ENCODE assay signal across 8 cellular contexts in the genomic region with DNA sequence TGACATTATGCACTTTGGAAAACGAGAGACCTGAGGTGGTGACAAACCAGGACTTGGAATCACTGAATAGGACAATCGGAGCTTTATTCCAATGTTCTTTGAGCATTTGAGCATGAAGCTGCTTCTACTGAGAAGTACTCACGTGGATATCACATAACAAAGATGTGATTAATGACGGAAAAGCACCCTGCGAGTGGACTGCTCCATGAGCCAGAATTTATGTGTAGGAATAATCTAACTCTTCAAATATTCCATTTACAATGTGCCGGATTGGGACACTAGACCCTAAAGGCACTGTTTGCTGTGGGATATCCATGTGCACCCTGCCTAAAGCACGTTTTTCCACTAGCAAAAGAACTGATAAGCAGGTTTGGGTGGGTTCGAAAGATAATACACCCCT. TPM values are rescaled to one million over a fixed set of nuclear protein-coding genes. Genes with fewer than 3 reads are reported as not detected.
A peak's percentile ranks its signal among the peaks of the same experiment; 100 is the strongest.
DNase-seq lines count a peak whose midpoint lies in the region.

No MANE protein-coding gene starts in this region.

- no peaks in the 10 kb centered on the region for H3K27me3 Mint-ChIP-seq in T-helper 2 cell treated with Interferon-gamma antibody and Interleukin-4, amounts not matched to agents 5 μg/mL and 100 μg/mL, for 36 hours (ENCODE audit: low read depth)
- no peaks in the 10 kb centered on the region for H3K27me3 Mint-ChIP-seq in activated CD4-positive, alpha-beta memory T cell treated with anti-CD3 and anti-CD28 coated beads, Interleukin-2, amount 10 ng/mL, durations not matched to agents 7 days and 5 days

- CTCF ChIA-PET in activated CD4-positive, alpha-beta memory T cell treated with anti-CD3 and anti-CD28 coated beads, Interleukin-2, amount 10 ng/mL, durations not matched to agents 7 days and 5 days (lab: Charles Lee): interaction anchor here (0.6 to 2.6 kb wide), 32 partner anchors 10 to 206 kb away, joined by 3 to 26 read pairs (median 4); a partner anchor contains a TSS

- peaks cover 0 to 28% (median 24%) of the 10 kb centered on the region in 5 donors for H3K4me1 ChIP-seq in subcutaneous abdominal adipose tissue (ENCODE audit: control insufficient read depth in 5 of 5, insufficient read depth in 5 of 5, low read length in 5 of 5)

- POLR2A ChIA-PET in activated CD4-positive, alpha-beta memory T cell treated with anti-CD3 and anti-CD28 coated beads, Interleukin-2, amount 10 ng/mL, durations not matched to agents 7 days and 5 days (lab: Charles Lee): interaction anchor here (0.8 to 11.3 kb wide), 29 partner anchors 15 to 206 kb away, joined by 3 to 257 read pairs (median 9); a partner anchor contains a TSS

- peak overlapping the region; percentile 96 for H3K27ac ChIP-seq in subcutaneous abdominal adipose tissue (ENCODE audit: low read depth, low read length)

- H3K9ac ChIP-seq in subcutaneous abdominal adipose tissue (ENCODE audit: low read length in 5 of 5): peak overlapping the region in 2 of 5 donors; percentile 89 to 94

- H3K9me3 ChIP-seq in subcutaneous abdominal adipose tissue (ENCODE audit: control insufficient read depth in 5 of 5, low read length in 5 of 5): peaks cover 0 to 3% (median 0%) of the 10 kb centered on the region in 5 donors

- no peak overlapping the region for H3K4me3 Mint-ChIP-seq in T-helper 2 cell treated with Interferon-gamma antibody and Interleukin-4, amounts not matched to agents 5 μg/mL and 100 μg/mL, for 36 hours
- H3K4me3 Mint-ChIP-seq in activated CD4-positive, alpha-beta memory T cell treated with anti-CD3 and anti-CD28 coated beads, Interleukin-2, amount 10 ng/mL, durations not matched to agents 7 days and 5 days: peak overlapping the region; percentile 83

- H3K4me3 ChIP-seq in subcutaneous abdominal adipose tissue (ENCODE audit: low read depth in 1 of 5, low read length in 5 of 5): peak overlapping the region in 1 of 5 donors; percentile 88

- H3K4me1 Mint-ChIP-seq in T-helper 2 cell treated with Interferon-gamma antibody and Interleukin-4, amounts not matched to agents 5 μg/mL and 100 μg/mL, for 36 hours (ENCODE audit: low read depth): peaks cover 27% of the 10 kb centered on the region
- peaks cover 35% of the 10 kb centered on the region for H3K4me1 Mint-ChIP-seq in activated CD4-positive, alpha-beta memory T cell treated with anti-CD3 and anti-CD28 coated beads, Interleukin-2, amount 10 ng/mL, durations not matched to agents 7 days and 5 days

- peak overlapping the region; percentile 91 for H3K27ac Mint-ChIP-seq in T-helper 2 cell treated with Interferon-gamma antibody and Interleukin-4, amounts not matched to agents 5 μg/mL and 100 μg/mL, for 36 hours
- H3K27ac Mint-ChIP-seq in activated CD4-positive, alpha-beta memory T cell treated with anti-CD3 and anti-CD28 coated beads, Interleukin-2, amount 10 ng/mL, durations not matched to agents 7 days and 5 days: peak overlapping the region; percentile 94

- no peaks in the 10 kb centered on the region for H3K36me3 ChIP-seq in subcutaneous abdominal adipose tissue (ENCODE audit: control insufficient read depth in 5 of 5, insufficient read depth in 5 of 5, low read length in 5 of 5)

- H3K36me3 Mint-ChIP-seq in T-helper 2 cell treated with Interferon-gamma antibody and Interleukin-4, amounts not matched to agents 5 μg/mL and 100 μg/mL, for 36 hours (ENCODE audit: low read depth): peaks cover 8% of the 10 kb centered on the region
- H3K36me3 Mint-ChIP-seq in activated CD4-positive, alpha-beta memory T cell treated with anti-CD3 and anti-CD28 coated beads, Interleukin-2, amount 10 ng/mL, durations not matched to agents 7 days and 5 days (ENCODE audit: low read depth): peaks cover 20% of the 10 kb centered on the region

- no peaks in the 10 kb centered on the region for H3K9me3 Mint-ChIP-seq in T-helper 2 cell treated with Interferon-gamma antibody and Interleukin-4, amounts not matched to agents 5 μg/mL and 100 μg/mL, for 36 hours
- peaks cover 3% of the 10 kb centered on the region for H3K9me3 Mint-ChIP-seq in activated CD4-positive, alpha-beta memory T cell treated with anti-CD3 and anti-CD28 coated beads, Interleukin-2, amount 10 ng/mL, durations not matched to agents 7 days and 5 days

- H3K27me3 ChIP-seq in subcutaneous abdominal adipose tissue (ENCODE audit: control insufficient read depth in 5 of 5, insufficient read depth in 4 of 5, low read length in 5 of 5): no peaks in the 10 kb centered on the region

- no peak for DNase-seq in T-helper 2 cell treated with Interferon-gamma antibody and Interleukin-4, amounts not matched to agents 5 μg/mL and 100 μg/mL, for 36 hours (ENCODE audit: low spot score)
- DNase-seq in T-helper 2 cell (no peak), inferior parietal cortex (ENCODE audit: extremely low spot score) (peak; percentile 76), SKM-1 treated with dmso at 0.1 percent for 144 hours (lab: John Stamatoyannopoulos, UW; ENCODE audit: unreplicated experiment) (no peak)
- no peak for DNase-seq in activated CD4-positive, alpha-beta memory T cell treated with anti-CD3 and anti-CD28 coated beads, Interleukin-2, amount 10 ng/mL, durations not matched to agents 7 days and 5 days
- DNase-seq in stimulated activated CD4-positive, alpha-beta T cell treated with anti-CD3 and anti-CD28 coated beads, Interleukin-4, amount 100 ng/mL, for 4 hours: no peak
- DNase-seq in stimulated activated CD4-positive, alpha-beta T cell treated with anti-CD3 and anti-CD28 coated beads, Interleukin-2, amount 100 ng/mL, for 48 hours: no peak

RNA-seq across cellular contexts. Expression of a gene that starts 0.9 kb away (rescaled TPM):
- 10 to 100 TPM; 77.3 to 85.2 TPM for total RNA-seq in activated CD4-positive, alpha-beta memory T cell treated with anti-CD3 and anti-CD28 coated beads, Interleukin-2, amount 10 ng/mL, durations not matched to agents 7 days and 5 days

RNA-seq across cellular contexts. Expression of a gene that starts 48.1 kb away (rescaled TPM):
- total RNA-seq in activated CD4-positive, alpha-beta memory T cell treated with anti-CD3 and anti-CD28 coated beads, Interleukin-2, amount 10 ng/mL, durations not matched to agents 7 days and 5 days: 10 to 100 TPM; 24.2 to 26.1 TPM
